ENCODE assay signal across 8 cellular contexts in genomic region chr15:63047792-63048114, GRCh38. TPM values are rescaled to one million over a fixed set of nuclear protein-coding genes. Genes with fewer than 3 reads are reported as not detected.
DNase-seq lines count a peak whose midpoint lies in the region; ATAC-seq and TF ChIP-seq lines count a peak whose summit lies in the region.

No MANE protein-coding gene starts in this region.

- H3K4me3 ChIP-seq in PC-9 (peak overlapping the region; percentile 80; the same call in 1 of the 2 replicates), parathyroid adenoma (ENCODE audit: low read depth, low read length) (peak overlapping the region; percentile 73)

- no peaks in the 10 kb centered on the region for H3K9me2 ChIP-seq in PC-9 (ENCODE audit: insufficient read depth)

- H3F3A ChIP-seq in PC-9 (ENCODE audit: insufficient read depth, low read depth): peaks cover 34% of the 10 kb centered on the region

- H3K36me3 ChIP-seq in PC-9 (ENCODE audit: low read depth) (peaks cover 47% of the 10 kb centered on the region; the same call in 1 of the 2 replicates), parathyroid adenoma (ENCODE audit: control insufficient read depth, insufficient read depth, low read length) (no peaks in the 10 kb centered on the region)

- peak overlapping the region; percentile 98 for H3K4me3 Mint-ChIP-seq in Calu3 (ENCODE audit: low read depth, unreplicated experiment)

- no peaks in the 10 kb centered on the region for H3K27me3 Mint-ChIP-seq in Calu3 (ENCODE audit: unreplicated experiment)

- H3K79me2 ChIP-seq in PC-9 (ENCODE audit: low read depth) (peaks cover 95% of the 10 kb centered on the region), parathyroid adenoma (no peaks in the 10 kb centered on the region)

- H3K4me1 Mint-ChIP-seq in Calu3 (ENCODE audit: low read depth, unreplicated experiment): peaks cover 71% of the 10 kb centered on the region

- CTCF ChIA-PET in Calu3 (lab: Charles Lee): interaction anchor here (0.7 to 2.7 kb wide), 12 partner anchors 32 to 656 kb away, joined by 3 to 34 read pairs (median 4); no protein-coding TSS in a partner anchor
- CTCF ChIA-PET in PC-9 (lab: Charles Lee): interaction anchor here (0.6 to 1.9 kb wide), 10 partner anchors 14 to 484 kb away, joined by 3 to 9 read pairs (median 4); no protein-coding TSS in a partner anchor

- no peak for DNase-seq in Calu3
- no peak for DNase-seq in PC-9
- no peak for DNase-seq in epithelial cell of prostate (ENCODE audit: low read depth, low spot score)
- no peak for DNase-seq in stimulated activated CD4-positive, alpha-beta T cell treated with anti-CD3 and anti-CD28 coated beads, Interleukin-15, amount 100 ng/mL, for 24 hours
- DNase-seq in activated CD4-positive, alpha-beta T cell treated with anti-CD3 and anti-CD28 coated beads for 1 hour: no peak

- ATAC-seq in HG03135 (IDR thresholded peaks at IDR 0.05; ENCODE audit: unreplicated experiment): no peak
- ATAC-seq in GM18861 (IDR thresholded peaks at IDR 0.05; ENCODE audit: unreplicated experiment): no peak

- no peak overlapping the region for H3K9ac ChIP-seq in parathyroid adenoma

- peaks cover 50% of the 10 kb centered on the region for H3K4me1 ChIP-seq in PC-9 (replicated peaks; ENCODE audit: insufficient read depth)
- no peaks in the 10 kb centered on the region for H3K4me1 ChIP-seq in parathyroid adenoma

- POLR2A ChIA-PET in PC-9 (lab: Charles Lee; ENCODE audit: unreplicated experiment): interaction anchor here (0.5 to 0.7 kb wide), 7 partner anchors 10 to 277 kb away, joined by 3 to 8 read pairs (median 3); no protein-coding TSS in a partner anchor

- H3K27ac ChIP-seq in PC-9: peak overlapping the region; percentile 68
- H3K27ac ChIP-seq in epithelial cell of prostate: peak overlapping the region; percentile 78
- H3K27ac ChIP-seq in parathyroid adenoma: peak overlapping the region; percentile 79

- peak overlapping the region; percentile 98 for H3K4me2 ChIP-seq in PC-9
- peak overlapping the region; percentile 86 for H3K4me2 ChIP-seq in parathyroid adenoma (ENCODE audit: low read length)

- no TSS peak for BruUV-seq in Calu3 (replicated peaks; lab: Mats Ljungman, UMichigan)
- BruUV-seq in PC-9 (replicated peaks; lab: Mats Ljungman, UMichigan): no TSS peak

- H3K27me3 ChIP-seq in PC-9 (ENCODE audit: insufficient read depth, low read depth): no peaks in the 10 kb centered on the region
- no peaks in the 10 kb centered on the region for H3K27me3 ChIP-seq in parathyroid adenoma (ENCODE audit: control insufficient read depth, insufficient read depth, low read length)

- peak overlapping the region; percentile 77 for H3K27ac Mint-ChIP-seq in Calu3 (ENCODE audit: unreplicated experiment)

- H3K9me3 ChIP-seq in PC-9 (ENCODE audit: insufficient read depth, low read depth): no peaks in the 10 kb centered on the region
- H3K9me3 ChIP-seq in parathyroid adenoma (ENCODE audit: control insufficient read depth, low read length): no peaks in the 10 kb centered on the region

- H3K36me3 Mint-ChIP-seq in Calu3 (ENCODE audit: insufficient read depth, unreplicated experiment): peaks cover 100% of the 10 kb centered on the region

- TF ChIP-seq CTCF in Calu3 (IDR thresholded peaks at IDR 0.05; ENCODE audit: unreplicated experiment) (no peak), PC-9 (conservative IDR thresholded peaks at IDR 0.05) (no peak), parathyroid adenoma (IDR thresholded peaks at IDR 0.05) (no peak)

- peaks cover 7% of the 10 kb centered on the region for H4K20me1 ChIP-seq in PC-9 (ENCODE audit: insufficient read depth)

- H2AFZ ChIP-seq in PC-9 (no peak overlapping the region), parathyroid adenoma (peak overlapping the region; percentile 74)

- intact Hi-C loops in Calu3 (cut with micrococcal nuclease; ENCODE audit: unreplicated experiment): loop anchor here (1.0 kb wide), 1 partner anchor 265 kb away; no protein-coding TSS in a partner anchor
- intact Hi-C loops in PC-9 (cut with micrococcal nuclease; ENCODE audit: unreplicated experiment): loop anchor here (1.0 to 10.0 kb wide), 9 partner anchors 45 to 455 kb away; partner anchors contain the start of genes RPS27L and USP3

- no peaks in the 10 kb centered on the region for H3K9me3 Mint-ChIP-seq in Calu3 (ENCODE audit: low read depth, unreplicated experiment)

RNA-seq across cellular contexts. Expression of gene TPM1, which starts 5.2 kb away (rescaled TPM):
- total RNA-seq in Calu3 (2022): 691 and 1,158 TPM in 2 replicates
- 174 and 225 TPM in 2 replicates for total RNA-seq in PC-9 (2021)
